Comparison of ENCODE assay signal across 19 cellular contexts in the genomic region with DNA sequence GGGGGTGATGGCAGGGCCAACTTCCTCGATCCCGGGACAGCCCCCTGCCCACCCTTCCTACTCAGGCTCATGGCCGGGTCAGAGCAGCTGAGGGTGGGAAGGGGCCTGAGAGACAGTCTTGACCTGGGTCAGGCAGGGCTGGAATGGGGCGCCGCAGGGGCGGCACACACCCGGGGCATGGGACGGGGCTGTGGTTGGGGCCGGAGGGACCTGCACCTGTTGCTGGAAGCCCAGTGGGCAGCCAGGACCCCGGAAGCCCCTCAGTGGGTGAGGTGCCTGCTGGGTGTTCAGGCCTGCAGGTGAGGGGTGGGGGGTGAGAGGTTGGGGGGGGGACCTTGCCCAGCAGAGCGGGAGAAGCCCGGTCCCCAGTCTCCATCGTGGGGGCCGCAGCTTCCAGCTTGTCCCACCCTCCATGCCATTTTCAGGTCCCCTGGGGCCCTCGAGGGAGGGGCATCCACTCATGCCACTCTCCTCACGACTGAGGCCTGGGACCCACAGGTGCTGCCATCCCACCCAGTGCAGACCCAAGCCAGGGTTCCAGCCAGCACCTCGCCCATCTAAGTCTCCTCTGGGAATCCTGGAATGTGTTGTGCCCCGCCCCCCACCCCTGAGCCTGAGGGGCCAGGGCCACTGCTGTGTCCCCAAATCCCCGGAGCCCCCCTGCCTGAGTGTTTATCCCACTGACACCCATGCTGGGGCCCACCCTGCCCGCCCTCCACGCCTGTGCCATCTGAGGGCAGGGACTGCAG. TPM values are rescaled to one million over a fixed set of nuclear protein-coding genes. Genes with fewer than 3 reads are reported as not detected.
A peak's percentile ranks its signal among the peaks of the same experiment; 100 is the strongest.
DNase-seq lines count a peak whose midpoint lies in the region; ATAC-seq and TF ChIP-seq lines count a peak whose summit lies in the region.
"Had no signal": no experiment of that assay in that cellular context is flagged by ENCODE, and none has a peak within 500 bp of the region (broad histone marks: within the 10 kb centered on the region; RNA-seq: fewer than 3 reads in every experiment).

No MANE protein-coding gene starts in this region.

- no peak overlapping the region for H3K27ac Mint-ChIP-seq in natural killer cell treated with Interleukin-12 subunit alpha and Interleukin-12 subunit beta and Interleukin-15 and Interleukin-18, amount 100 ng/mL, for 72 hours
- H3K27ac Mint-ChIP-seq in natural killer cell: no peak overlapping the region
- H3K27ac Mint-ChIP-seq in brain: peak overlapping the region in 3 of 5 experiments; percentile 83 to 98 (median 96)
- H3K27ac Mint-ChIP-seq: CD4-positive, alpha-beta T cell had no signal

- H3K27me3 ChIP-seq in aorta (ENCODE audit: control insufficient read depth in 1 of 2, insufficient read depth in 2 of 2, low read length in 1 of 2) (no peaks in the 10 kb centered on the region), esophagus muscularis mucosa (peaks cover 0 to 99% (median 21%) of the 10 kb centered on the region in 4 donors)

- peaks cover 5 to 10% of the 10 kb centered on the region in 2 donors for H3K4me1 Mint-ChIP-seq in natural killer cell treated with Interleukin-12 subunit alpha and Interleukin-12 subunit beta and Interleukin-15 and Interleukin-18, amount 100 ng/mL, for 72 hours (ENCODE audit: low read depth in 2 of 2)
- H3K4me1 Mint-ChIP-seq in natural killer cell (peaks cover 0 to 4% of the 10 kb centered on the region in 2 donors), brain (peaks cover 63% of the 10 kb centered on the region)

- TF ChIP-seq CTCF in natural killer cell (IDR thresholded peaks at IDR 0.05) (no peak), brain (conservative IDR thresholded peaks at IDR 0.05) (no peak), mucosa of descending colon (IDR thresholded peaks at IDR 0.05) (no peak), esophagus muscularis mucosa (IDR thresholded peaks at IDR 0.05) (no peak)

- H3K36me3 ChIP-seq in mucosa of descending colon (ENCODE audit: low read depth) (no peaks in the 10 kb centered on the region), aorta (ENCODE audit: control insufficient read depth in 1 of 2, insufficient read depth in 2 of 2, low read length in 1 of 2) (no peaks in the 10 kb centered on the region), esophagus muscularis mucosa (no peaks in the 10 kb centered on the region)
- H3K36me3 ChIP-seq: SJSA1 had no signal

- no peak overlapping the region for H3K27ac ChIP-seq in aorta (ENCODE audit: low read depth in 1 of 2, low read length in 2 of 2)
- H3K27ac ChIP-seq in esophagus muscularis mucosa (replicated peaks in 1 of 4): no peak overlapping the region
- H3K27ac ChIP-seq: PC-9, RWPE1, SJSA1 had no signal

- H3K4me1 ChIP-seq in mucosa of descending colon (ENCODE audit: low read depth) (peaks cover 6% of the 10 kb centered on the region), aorta (ENCODE audit: control insufficient read depth in 1 of 2, insufficient read depth in 2 of 2, low read length in 2 of 2) (no peaks in the 10 kb centered on the region), esophagus muscularis mucosa (no peaks in the 10 kb centered on the region)
- H3K4me1 ChIP-seq: Caco-2 had no signal

- H3K4me3 Mint-ChIP-seq in natural killer cell treated with Interleukin-12 subunit alpha and Interleukin-12 subunit beta and Interleukin-15 and Interleukin-18, amount 100 ng/mL, for 72 hours: no peak overlapping the region
- H3K4me3 Mint-ChIP-seq in natural killer cell (no peak overlapping the region), brain (no peak overlapping the region)
- H3K4me3 Mint-ChIP-seq: CD4-positive, alpha-beta T cell had no signal

- H3K9me3 Mint-ChIP-seq in natural killer cell treated with Interleukin-12 subunit alpha and Interleukin-12 subunit beta and Interleukin-15 and Interleukin-18, amount 100 ng/mL, for 72 hours: peaks cover 4% of the 10 kb centered on the region
- peaks cover 2 to 3% of the 10 kb centered on the region in 2 donors for H3K9me3 Mint-ChIP-seq in natural killer cell
- peaks cover 0 to 9% (median 2%) of the 10 kb centered on the region in 5 experiments for H3K9me3 Mint-ChIP-seq in brain

- H3K4me3 ChIP-seq in mucosa of descending colon (no peak overlapping the region), aorta (ENCODE audit: low read length in 2 of 2) (no peak overlapping the region), esophagus muscularis mucosa (no peak overlapping the region)
- H3K4me3 ChIP-seq: PC-9, SJSA1 had no signal

- no peaks in the 10 kb centered on the region for H3K36me3 Mint-ChIP-seq in natural killer cell treated with Interleukin-12 subunit alpha and Interleukin-12 subunit beta and Interleukin-15 and Interleukin-18, amount 100 ng/mL, for 72 hours
- no peaks in the 10 kb centered on the region for H3K36me3 Mint-ChIP-seq in natural killer cell
- H3K36me3 Mint-ChIP-seq in brain: no peaks in the 10 kb centered on the region

- no peak for TF ChIP-seq POLR2A in esophagus muscularis mucosa (IDR thresholded peaks at IDR 0.05; ENCODE audit: low read depth)

- H3K27me3 Mint-ChIP-seq in natural killer cell treated with Interleukin-12 subunit alpha and Interleukin-12 subunit beta and Interleukin-15 and Interleukin-18, amount 100 ng/mL, for 72 hours: peaks cover 0 to 9% of the 10 kb centered on the region in 2 donors
- H3K27me3 Mint-ChIP-seq in natural killer cell (ENCODE audit: low read depth in 2 of 2) (peaks cover 3 to 8% of the 10 kb centered on the region in 2 donors), brain (peaks cover 2% of the 10 kb centered on the region)
- H3K27me3 Mint-ChIP-seq: CD4-positive, alpha-beta T cell had no signal

- H3K9me3 ChIP-seq in mucosa of descending colon: no peaks in the 10 kb centered on the region
- no peaks in the 10 kb centered on the region for H3K9me3 ChIP-seq in aorta (ENCODE audit: control insufficient read depth, low read length)
- H3K9me3 ChIP-seq in esophagus muscularis mucosa: no peaks in the 10 kb centered on the region
- H3K9me3 ChIP-seq: Caco-2, SJSA1 had no signal

- 59 to 63% methylated on average over 21 of the region's 21 CpGs for WGBS in aorta, 2 donors
- WGBS in esophagus muscularis mucosa: 71% methylated on average over 14 of the region's 21 CpGs

- no peak for ATAC-seq in natural killer cell treated with Interleukin-12 subunit alpha and Interleukin-12 subunit beta and Interleukin-15 and Interleukin-18, amount 100 ng/mL, for 72 hours
- ATAC-seq in natural killer cell (no peak), mucosa of descending colon (no peak), aorta (ENCODE audit: low FRiP score) (no peak), HG03108 (IDR thresholded peaks at IDR 0.05; ENCODE audit: unreplicated experiment) (no peak)

- DNase-seq in natural killer cell treated with Interleukin-12 subunit alpha and Interleukin-12 subunit beta and Interleukin-15 and Interleukin-18, amount 100 ng/mL, for 72 hours (ENCODE audit: low spot score): peak; percentile 53
- DNase-seq in natural killer cell: no peak
- DNase-seq in mucosa of descending colon: peak in 2 of 3 donors; percentile 25 to 48
- peak; percentile 35 to 71 for DNase-seq in aorta
- DNase-seq in esophagus muscularis mucosa (ENCODE audit: extremely low spot score): no peak
- no peak for DNase-seq in stimulated activated CD8-positive, alpha-beta memory T cell treated with anti-CD3 and anti-CD28 coated beads, Interleukin-4, amount 100 ng/mL, for 48 hours
- DNase-seq: Caco-2; CD4-positive, alpha-beta T cell; GF-D8; H7; KG1; MV-4-11; NCI-H1417 treated with DMSO at 0.1 percent for 48 hours; NCI-H226; PC-9 had no signal

- intact Hi-C loops in natural killer cell (cut with micrococcal nuclease): no loop called here
- intact Hi-C loops in mucosa of descending colon (cut with DNase I, micrococcal nuclease): no loop called here
- intact Hi-C loops in aorta (cut with DNase I): no loop called here
- intact Hi-C loops in esophagus muscularis mucosa (cut with DNase I): no loop called here

- TF ChIP-seq EP300 in esophagus muscularis mucosa (IDR thresholded peaks at IDR 0.05): no peak

RNA-seq across cellular contexts. Expression of a gene that starts 43.4 kb away (rescaled TPM):
- 100 to 1,000 TPM in 1 of 2 donors, 10 to 100 TPM in 1; 52.3 to 125 TPM for total RNA-seq in natural killer cell treated with Interleukin-12 subunit alpha and Interleukin-12 subunit beta and Interleukin-15 and Interleukin-18, amount 100 ng/mL, for 72 hours
- total RNA-seq in natural killer cell (10 to 100 TPM; 45.0 to 71.4 (median 51.6) TPM), mucosa of descending colon (10 to 100 TPM; 44.7 to 77.8 (median 49.6) TPM), aorta (10 to 100 TPM; 19.3 to 33.2 TPM), esophagus muscularis mucosa (10 to 100 TPM; 23.5 to 29.8 (median 27.2) TPM)
- polyA plus RNA-seq in brain (ENCODE audit: insufficient read depth, low read depth, low replicate concordance) (38.0 TPM), aorta (10 to 100 TPM; 20.0 to 48.4 TPM)

Comparison
In these comparisons a context has a peak if more than half of its experiments do, and no peak if none do; other contexts are left out.
1. DNase-seq: peak in natural killer cell treated with Interleukin-12 subunit alpha and Interleukin-12 subunit beta and Interleukin-15 and Interleukin-18, amount 100 ng/mL, for 72 hours (single experiment), mucosa of descending colon (2 of 3) and aorta (2 of 2); none in natural killer cell (single experiment), esophagus muscularis mucosa (single experiment) and stimulated activated CD8-positive, alpha-beta memory T cell treated with anti-CD3 and anti-CD28 coated beads, Interleukin-4, amount 100 ng/mL, for 48 hours (single experiment).
2. H3K27ac Mint-ChIP-seq: peak in brain (3 of 5); none in natural killer cell treated with Interleukin-12 subunit alpha and Interleukin-12 subunit beta and Interleukin-15 and Interleukin-18, amount 100 ng/mL, for 72 hours (0 of 2) and natural killer cell (0 of 2).